In the genomic region with DNA sequence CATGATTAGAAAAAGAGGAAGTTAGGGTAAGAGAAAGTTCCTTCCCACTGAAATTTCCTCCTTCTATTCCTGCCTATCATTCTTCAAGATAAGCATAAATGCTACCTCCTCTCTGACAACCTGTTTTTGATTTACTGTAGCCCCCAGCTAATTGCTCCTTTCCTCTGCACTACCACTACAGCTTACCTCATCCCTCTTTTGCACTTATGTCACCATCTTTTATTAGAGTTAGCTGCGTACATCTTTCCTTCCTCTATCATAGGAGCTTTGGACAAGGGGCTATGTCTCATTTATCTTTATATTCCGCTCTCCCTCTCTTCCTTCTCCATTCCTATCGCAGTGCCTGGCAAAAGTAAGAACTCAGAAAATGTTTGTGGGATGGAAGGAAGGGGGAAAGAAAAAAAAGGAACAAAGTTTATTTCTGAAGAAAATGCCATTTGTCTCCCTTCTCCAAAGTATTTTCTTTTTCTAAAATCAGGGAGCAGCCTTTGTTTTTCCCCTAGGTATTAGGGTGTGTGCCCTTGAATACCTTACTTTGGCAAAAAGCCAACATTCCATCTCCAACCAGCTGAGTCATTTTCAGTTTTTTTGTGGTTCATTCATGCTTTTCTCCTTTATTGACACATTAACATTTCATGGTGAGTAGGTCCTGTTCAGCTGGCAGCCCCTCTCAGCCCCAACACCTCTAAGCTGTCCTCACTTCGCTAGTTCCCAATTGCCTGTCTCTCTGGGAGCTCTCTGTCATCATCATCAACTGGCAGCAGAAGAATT, we compare ENCODE assay signal across 1 cellular context.
TF ChIP-seq lines count a peak whose summit lies in the region.

No MANE protein-coding gene starts in this region.

TF ChIP-seq in WTC11, 78 proteins besides CTCF, POLR2A, EP300 and RAD21 (continued from another document):
- TF ChIP-seq GRHL2 (CRISPR knock-in tag; IDR thresholded peaks at IDR 0.05; ENCODE audit: insufficient replicate concordance, severe bottlenecking) (no peak), JUN (CRISPR knock-in tag; IDR thresholded peaks at IDR 0.05) (no peak), FOXK1 (CRISPR knock-in tag; IDR thresholded peaks at IDR 0.05) (no peak)
- TF ChIP-seq, protein P1, sequence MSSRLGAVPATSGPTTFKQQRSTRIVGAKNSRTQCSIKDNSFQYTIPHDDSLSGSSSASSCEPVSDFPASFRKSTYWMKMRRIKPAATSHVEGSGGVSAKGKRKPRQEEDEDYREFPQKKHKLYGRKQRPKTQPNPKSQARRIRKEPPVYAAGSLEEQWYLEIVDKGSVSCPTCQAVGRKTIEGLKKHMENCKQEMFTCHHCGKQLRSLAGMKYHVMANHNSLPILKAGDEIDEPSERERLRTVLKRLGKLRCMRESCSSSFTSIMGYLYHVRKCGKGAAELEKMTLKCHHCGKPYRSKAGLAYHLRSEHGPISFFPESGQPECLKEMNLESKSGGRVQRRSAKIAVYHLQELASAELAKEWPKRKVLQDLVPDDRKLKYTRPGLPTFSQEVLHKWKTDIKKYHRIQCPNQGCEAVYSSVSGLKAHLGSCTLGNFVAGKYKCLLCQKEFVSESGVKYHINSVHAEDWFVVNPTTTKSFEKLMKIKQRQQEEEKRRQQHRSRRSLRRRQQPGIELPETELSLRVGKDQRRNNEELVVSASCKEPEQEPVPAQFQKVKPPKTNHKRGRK (CRISPR knock-in tag; IDR thresholded peaks at IDR 0.05; ENCODE audit: borderline replicate concordance): no peak
- TF ChIP-seq, protein P2, sequence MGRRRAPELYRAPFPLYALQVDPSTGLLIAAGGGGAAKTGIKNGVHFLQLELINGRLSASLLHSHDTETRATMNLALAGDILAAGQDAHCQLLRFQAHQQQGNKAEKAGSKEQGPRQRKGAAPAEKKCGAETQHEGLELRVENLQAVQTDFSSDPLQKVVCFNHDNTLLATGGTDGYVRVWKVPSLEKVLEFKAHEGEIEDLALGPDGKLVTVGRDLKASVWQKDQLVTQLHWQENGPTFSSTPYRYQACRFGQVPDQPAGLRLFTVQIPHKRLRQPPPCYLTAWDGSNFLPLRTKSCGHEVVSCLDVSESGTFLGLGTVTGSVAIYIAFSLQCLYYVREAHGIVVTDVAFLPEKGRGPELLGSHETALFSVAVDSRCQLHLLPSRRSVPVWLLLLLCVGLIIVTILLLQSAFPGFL (CRISPR knock-in tag; IDR thresholded peaks at IDR 0.05; ENCODE audit: borderline replicate concordance): no peak
